ENCODE assay signal across 19 cellular contexts in genomic region chr13:99207511-99207910, GRCh38. TPM values are rescaled to one million over a fixed set of nuclear protein-coding genes. Genes with fewer than 3 reads are reported as not detected.
DNase-seq lines count a peak whose midpoint lies in the region; ATAC-seq and TF ChIP-seq lines count a peak whose summit lies in the region.
"Had no signal": no experiment of that assay in that cellular context is flagged by ENCODE, and none has a peak within 500 bp of the region (broad histone marks: within the 10 kb centered on the region; RNA-seq: fewer than 3 reads in every experiment).

No MANE protein-coding gene starts in this region.

- peak overlapping the region; percentile 22 to 67 for H3K27ac Mint-ChIP-seq in natural killer cell treated with Interleukin-12 subunit alpha and Interleukin-12 subunit beta and Interleukin-15 and Interleukin-18, amount 100 ng/mL, for 72 hours
- H3K27ac Mint-ChIP-seq in natural killer cell (peak overlapping the region in 1 of 2 donors; percentile 83), T-helper 17 cell (peak overlapping the region; percentile 99), immature natural killer cell (peak overlapping the region; percentile 4 to 84 (median 42)), MCF 10A (ENCODE audit: low read depth, unreplicated experiment) (no peak overlapping the region)

- no peak overlapping the region for H3K4me3 Mint-ChIP-seq in natural killer cell treated with Interleukin-12 subunit alpha and Interleukin-12 subunit beta and Interleukin-15 and Interleukin-18, amount 100 ng/mL, for 72 hours
- no peak overlapping the region for H3K4me3 Mint-ChIP-seq in natural killer cell
- no peak overlapping the region for H3K4me3 Mint-ChIP-seq in T-helper 17 cell
- H3K4me3 Mint-ChIP-seq in immature natural killer cell: no peak overlapping the region
- H3K4me3 Mint-ChIP-seq in MCF 10A (ENCODE audit: unreplicated experiment): no peak overlapping the region

- no peaks in the 10 kb centered on the region for H3K27me3 Mint-ChIP-seq in natural killer cell treated with Interleukin-12 subunit alpha and Interleukin-12 subunit beta and Interleukin-15 and Interleukin-18, amount 100 ng/mL, for 72 hours
- H3K27me3 Mint-ChIP-seq in natural killer cell (ENCODE audit: low read depth in 2 of 2) (no peaks in the 10 kb centered on the region), T-helper 17 cell (no peaks in the 10 kb centered on the region), immature natural killer cell (ENCODE audit: low read depth in 3 of 3) (peaks cover 5 to 9% (median 6%) of the 10 kb centered on the region in 3 donors), MCF 10A (ENCODE audit: insufficient read depth, unreplicated experiment) (no peaks in the 10 kb centered on the region)

- no peaks in the 10 kb centered on the region for H3K9me3 ChIP-seq in T-helper 17 cell (ENCODE audit: control insufficient read depth, low read length, poor library complexity, severe bottlenecking)

- H3K9me3 Mint-ChIP-seq in natural killer cell treated with Interleukin-12 subunit alpha and Interleukin-12 subunit beta and Interleukin-15 and Interleukin-18, amount 100 ng/mL, for 72 hours: no peaks in the 10 kb centered on the region
- H3K9me3 Mint-ChIP-seq in natural killer cell (no peaks in the 10 kb centered on the region), immature natural killer cell (no peaks in the 10 kb centered on the region), MCF 10A (ENCODE audit: unreplicated experiment) (no peaks in the 10 kb centered on the region)

- no TSS peak for BruUV-seq in MCF 10A (replicated peaks; lab: Mats Ljungman, UMichigan)

- POLR2A ChIA-PET in MCF 10A (lab: Yijun Ruan, JAX): interaction anchor here (0.6 kb wide), 1 partner anchor 116 kb away, joined by 3 read pairs; no protein-coding TSS in a partner anchor

- peaks cover 9% of the 10 kb centered on the region for H3K36me3 Mint-ChIP-seq in natural killer cell treated with Interleukin-12 subunit alpha and Interleukin-12 subunit beta and Interleukin-15 and Interleukin-18, amount 100 ng/mL, for 72 hours
- H3K36me3 Mint-ChIP-seq in natural killer cell: no peaks in the 10 kb centered on the region
- H3K36me3 Mint-ChIP-seq in T-helper 17 cell (ENCODE audit: low read depth): peaks cover 12% of the 10 kb centered on the region
- peaks cover 0 to 5% (median 4%) of the 10 kb centered on the region in 3 donors for H3K36me3 Mint-ChIP-seq in immature natural killer cell
- peaks cover 29% of the 10 kb centered on the region for H3K36me3 Mint-ChIP-seq in MCF 10A (ENCODE audit: insufficient read depth, unreplicated experiment)

- intact Hi-C loops in natural killer cell (cut with micrococcal nuclease): no loop called here
- intact Hi-C loops in MCF 10A (cut with micrococcal nuclease): no loop called here

- H3K4me1 Mint-ChIP-seq in natural killer cell treated with Interleukin-12 subunit alpha and Interleukin-12 subunit beta and Interleukin-15 and Interleukin-18, amount 100 ng/mL, for 72 hours (ENCODE audit: low read depth in 2 of 2): peaks cover 57 to 60% of the 10 kb centered on the region in 2 donors
- H3K4me1 Mint-ChIP-seq in natural killer cell: peaks cover 70 to 83% of the 10 kb centered on the region in 2 donors
- peaks cover 72% of the 10 kb centered on the region for H3K4me1 Mint-ChIP-seq in T-helper 17 cell
- peaks cover 72 to 85% of the 10 kb centered on the region in 2 donors for H3K4me1 Mint-ChIP-seq in immature natural killer cell
- peaks cover 32% of the 10 kb centered on the region for H3K4me1 Mint-ChIP-seq in MCF 10A (ENCODE audit: insufficient read depth, unreplicated experiment)

- CTCF ChIA-PET in MCF 10A (lab: Yijun Ruan, JAX): interaction anchor here (0.7 to 3.3 kb wide), 3 partner anchors 57 to 229 kb away, joined by 3 to 14 read pairs (median 4); no protein-coding TSS in a partner anchor

- no peak for DNase-seq in natural killer cell treated with Interleukin-12 subunit alpha and Interleukin-12 subunit beta and Interleukin-15 and Interleukin-18, amount 100 ng/mL, for 72 hours (ENCODE audit: low spot score)
- DNase-seq in natural killer cell: no peak
- no peak for DNase-seq in T-helper 17 cell
- DNase-seq in immature natural killer cell: no peak
- no peak for DNase-seq in MCF 10A (ENCODE audit: unreplicated experiment)
- no peak for DNase-seq in Kasumi-1 (lab: John Stamatoyannopoulos, UW)
- DNase-seq in DMS79 treated with DMSO at 0.1 percent for 48 hours (lab: John Stamatoyannopoulos, UW): no peak
- DNase-seq: C1 segment of cervical spinal cord, DMS53, GOT3, KG1, MM.1S, NCI-H1105, NCI-H1694, NCI-H510A treated with DMSO at 0.1 percent for 48 hours, NCI-H82 had no signal

- TF ChIP-seq CTCF in natural killer cell (IDR thresholded peaks at IDR 0.05) (no peak), MCF 10A (IDR thresholded peaks at IDR 0.05; ENCODE audit: unreplicated experiment) (no peak)

- no peak for ATAC-seq in natural killer cell treated with Interleukin-12 subunit alpha and Interleukin-12 subunit beta and Interleukin-15 and Interleukin-18, amount 100 ng/mL, for 72 hours
- ATAC-seq in natural killer cell (no peak), T-helper 17 cell (no peak)

RNA-seq across cellular contexts. Expression of gene UBAC2, which starts 6.9 kb away (rescaled TPM):
- total RNA-seq in natural killer cell treated with Interleukin-12 subunit alpha and Interleukin-12 subunit beta and Interleukin-15 and Interleukin-18, amount 100 ng/mL, for 72 hours: 10 to 100 TPM; 55.9 to 58.0 TPM
- total RNA-seq in natural killer cell (10 to 100 TPM; 50.6 to 59.1 (median 56.4) TPM), T-helper 17 cell (10 to 100 TPM; 74.2 to 75.3 TPM), MCF 10A (2022) (74.7 and 78.3 TPM in 2 replicates)
- polyA plus RNA-seq in immature natural killer cell: 100 to 1,000 TPM; 114 to 130 (median 115) TPM

RNA-seq across cellular contexts. Expression of gene GPR18, which starts 50.7 kb away (rescaled TPM):
- total RNA-seq in natural killer cell treated with Interleukin-12 subunit alpha and Interleukin-12 subunit beta and Interleukin-15 and Interleukin-18, amount 100 ng/mL, for 72 hours: 10 to 100 TPM; 13.0 to 20.6 TPM
- total RNA-seq in natural killer cell (10 to 100 TPM; 11.4 to 41.7 (median 25.5) TPM), T-helper 17 cell (10 to 100 TPM; 10.1 to 13.6 TPM), MCF 10A (2022) (not detected in 2 replicates)
- 10 to 100 TPM; 10.1 to 30.0 (median 21.1) TPM for polyA plus RNA-seq in immature natural killer cell
- total RNA-seq: A673, G401, PC-9 had no signal

Comparison
In these comparisons a context has a peak if more than half of its experiments do, and no peak if none do; other contexts are left out.
1. RNA of gene GPR18, which starts 50.7 kb away (total RNA-seq): 11.4 to 41.7 TPM in natural killer cell, 13.0 to 20.6 TPM in natural killer cell treated with Interleukin-12 subunit alpha and Interleukin-12 subunit beta and Interleukin-15 and Interleukin-18, amount 100 ng/mL, for 72 hours and 10.1 to 13.6 TPM in T-helper 17 cell; not detected in MCF 10A; every median in the first group is over 10 times any median in the second.